19 cellular contexts compared by ENCODE assay signal in the genomic region with DNA sequence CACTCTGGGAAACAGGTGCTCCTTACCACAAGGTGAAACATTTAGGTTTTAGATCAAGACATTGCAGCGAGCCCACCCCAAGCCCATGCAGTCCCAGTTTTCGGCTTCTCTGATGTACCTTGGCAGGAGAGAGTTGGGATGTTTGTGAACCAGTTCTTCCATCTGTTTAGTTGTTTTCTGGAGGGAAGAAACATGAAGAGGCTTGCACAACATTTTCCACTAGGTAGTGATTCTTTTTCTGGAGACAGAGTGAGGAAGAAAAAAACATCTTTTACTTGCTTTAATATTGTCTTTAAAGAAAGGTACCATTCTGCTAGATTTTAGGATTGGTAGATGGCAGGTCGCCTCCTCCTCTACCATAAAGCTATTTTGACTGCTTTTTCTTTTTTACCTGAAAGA. TPM values are rescaled to one million over a fixed set of nuclear protein-coding genes. Genes with fewer than 3 reads are reported as not detected.
A peak's percentile ranks its signal among the peaks of the same experiment; 100 is the strongest.
DNase-seq lines count a peak whose midpoint lies in the region; ATAC-seq, FAIRE-seq and TF ChIP-seq lines count a peak whose summit lies in the region.
"Had no signal": no experiment of that assay in that cellular context is flagged by ENCODE, and none has a peak within 500 bp of the region (broad histone marks: within the 10 kb centered on the region; RNA-seq: fewer than 3 reads in every experiment).

No MANE protein-coding gene starts in this region.

- H3K36me3 ChIP-seq in liver (ENCODE audit: control insufficient read depth in 4 of 4, insufficient read depth in 3 of 4, low read depth in 1 of 4, low read length in 3 of 4): no peaks in the 10 kb centered on the region
- H3K36me3 ChIP-seq in smooth muscle cell (ENCODE audit: low read depth): no peaks in the 10 kb centered on the region
- no peaks in the 10 kb centered on the region for H3K36me3 ChIP-seq in HAP-1 (replicated peaks)
- H3K36me3 ChIP-seq in kidney (ENCODE audit: control insufficient read depth in 1 of 2, insufficient read depth in 2 of 2, low read length in 2 of 2): no peaks in the 10 kb centered on the region
- H3K36me3 ChIP-seq: neutrophil, vagina had no signal

- H3K4me3 Mint-ChIP-seq in activated T-cell treated with anti-CD3 and anti-CD28 coated beads, Interleukin-2, amount 50 U/mL, for 24 hours: peak overlapping the region; percentile 72
- H3K4me3 Mint-ChIP-seq in WTC11: peak overlapping the region; percentile 76

- no peak overlapping the region for H3K27ac Mint-ChIP-seq in activated T-cell treated with anti-CD3 and anti-CD28 coated beads, Interleukin-2, amount 50 U/mL, for 24 hours
- H3K27ac Mint-ChIP-seq in WTC11: no peak overlapping the region
- H3K27ac Mint-ChIP-seq: activated naive CD4-positive, alpha-beta T cell treated with anti-CD3 and anti-CD28 coated beads, Interleukin-2, amount 50 U/mL, for 72 hours had no signal

- H3K4me1 ChIP-seq in liver (ENCODE audit: control insufficient read depth in 4 of 4, insufficient read depth in 4 of 4, low read length in 3 of 4) (peaks cover 6 to 28% (median 26%) of the 10 kb centered on the region in 4 donors), smooth muscle cell (ENCODE audit: low read depth) (peaks cover 13% of the 10 kb centered on the region), HAP-1 (peaks cover 3% of the 10 kb centered on the region; the same call in 1 of the 2 replicates), kidney (ENCODE audit: control insufficient read depth in 1 of 2, insufficient read depth in 1 of 2, low read depth in 1 of 2, low read length in 2 of 2) (peaks cover 3 to 8% of the 10 kb centered on the region in 2 donors)

- H2AFZ ChIP-seq in smooth muscle cell (ENCODE audit: low read depth): no peak overlapping the region

- TF ChIP-seq CTCF in WTC11 (IDR thresholded peaks at IDR 0.05) (no peak), liver (IDR thresholded peaks at IDR 0.05; ENCODE audit: low read depth, low read length, missing input control) (no peak), smooth muscle cell (IDR thresholded peaks at IDR 0.05; ENCODE audit: borderline replicate concordance, insufficient read depth, poor library complexity, severe bottlenecking) (no peak), kidney (IDR thresholded peaks at IDR 0.05; ENCODE audit: borderline replicate concordance, extremely low read depth, insufficient read depth) (no peak)

- no peaks in the 10 kb centered on the region for H3K36me3 Mint-ChIP-seq in activated T-cell treated with anti-CD3 and anti-CD28 coated beads, Interleukin-2, amount 50 U/mL, for 24 hours (ENCODE audit: low read depth)
- peaks cover 10% of the 10 kb centered on the region for H3K36me3 Mint-ChIP-seq in WTC11

- H3K79me2 ChIP-seq in smooth muscle cell (ENCODE audit: low read depth): no peaks in the 10 kb centered on the region

- intact Hi-C loops in kidney (cut with DNase I): no loop called here

- H3K27me3 ChIP-seq in liver (ENCODE audit: control insufficient read depth in 4 of 4, insufficient read depth in 4 of 4, low read length in 3 of 4): peaks cover 0 to 9% (median 4%) of the 10 kb centered on the region in 4 donors
- peaks cover 68% of the 10 kb centered on the region for H3K27me3 ChIP-seq in smooth muscle cell (ENCODE audit: low read depth)
- peaks cover 74% of the 10 kb centered on the region for H3K27me3 ChIP-seq in HAP-1 (ENCODE audit: low read depth)

- H3K4me1 Mint-ChIP-seq in activated T-cell treated with anti-CD3 and anti-CD28 coated beads, Interleukin-2, amount 50 U/mL, for 24 hours (ENCODE audit: low read depth): peaks cover 20% of the 10 kb centered on the region
- peaks cover 26% of the 10 kb centered on the region for H3K4me1 Mint-ChIP-seq in WTC11

- H3F3A ChIP-seq in smooth muscle cell (ENCODE audit: low read depth): no peaks in the 10 kb centered on the region

- in situ Hi-C loops in HAP-1 (cut with MboI; ENCODE audit: low sequenced_read_pairs): loop anchor here (25.0 kb wide), 1 partner anchor 196 kb away; no protein-coding TSS in a partner anchor

- no peak for FAIRE-seq in kidney (lab: Jason Lieb, UNC)

- H3K9ac ChIP-seq in liver (ENCODE audit: low read depth in 1 of 2, low read length in 2 of 2) (no peak overlapping the region), smooth muscle cell (ENCODE audit: low read depth) (no peak overlapping the region), kidney (ENCODE audit: low read length in 2 of 2) (no peak overlapping the region)

- DNase-seq in activated T-cell treated with anti-CD3 and anti-CD28 coated beads, Interleukin-2, amount 50 U/mL, for 24 hours: no peak
- no peak for DNase-seq in activated T-cell treated with anti-CD3 and anti-CD28 coated beads, Interleukin-2, amount 50 U/mL, for 48 hours
- DNase-seq in WTC11 (ENCODE audit: low spot score) (no peak), smooth muscle cell (lab: John Stamatoyannopoulos, UW; ENCODE audit: unreplicated experiment) (no peak), HAP-1 (ENCODE audit: low spot score in 2 of 2) (no peak), DMS 273 treated with DMSO at 0.1 percent for 48 hours (lab: John Stamatoyannopoulos, UW) (no peak), kidney (no peak)
- DNase-seq: activated CD4-positive, alpha-beta T cell treated with anti-CD3 and anti-CD28 coated beads, Interleukin-2, amount 50 U/mL, for 48 hours; DMS79; NCI-H1048; NCI-H524 had no signal

- H3K27ac ChIP-seq in liver (ENCODE audit: low read depth in 1 of 2, low read length in 2 of 2): no peak overlapping the region
- no peak overlapping the region for H3K27ac ChIP-seq in smooth muscle cell (ENCODE audit: low read depth)
- no peak overlapping the region for H3K27ac ChIP-seq in kidney (ENCODE audit: low read depth in 2 of 2, low read length in 2 of 2)
- H3K27ac ChIP-seq: coronary artery, neutrophil, vagina had no signal

- POLR2A ChIA-PET in WTC11 (lab: Charles Lee): interaction anchor here (0.7 kb wide), 1 partner anchor 479 kb away, joined by 3 read pairs; no protein-coding TSS in a partner anchor

- WGBS in liver: 56% methylated on average over 3 of the region's 3 CpGs
- 73% methylated on average over 3 of the region's 3 CpGs for WGBS in smooth muscle cell (ENCODE audit: low lambda C conversion rate)

- no peak for ATAC-seq in WTC11

- H3K4me2 ChIP-seq in smooth muscle cell: no peak overlapping the region

- H3K4me3 ChIP-seq in liver (ENCODE audit: low read depth in 1 of 3, low read length in 3 of 3) (peak overlapping the region in 2 of 3 donors; percentile 53 to 57), smooth muscle cell (peak overlapping the region; percentile 57), HAP-1 (no peak overlapping the region), kidney (ENCODE audit: low read length in 2 of 2) (no peak overlapping the region)

- H4K20me1 ChIP-seq in smooth muscle cell (ENCODE audit: low read depth): no peaks in the 10 kb centered on the region

- H3K9me3 ChIP-seq in liver (ENCODE audit: control insufficient read depth in 4 of 4, low read length in 3 of 4) (peaks cover 2 to 7% (median 2%) of the 10 kb centered on the region in 4 donors), smooth muscle cell (replicated peaks; ENCODE audit: low read depth) (no peaks in the 10 kb centered on the region), HAP-1 (no peaks in the 10 kb centered on the region), kidney (ENCODE audit: control insufficient read depth in 1 of 2, low read length in 2 of 2) (peaks cover 2 to 5% of the 10 kb centered on the region in 2 donors)
- H3K9me3 ChIP-seq: vagina had no signal

- peaks cover 79% of the 10 kb centered on the region for H3K27me3 Mint-ChIP-seq in activated T-cell treated with anti-CD3 and anti-CD28 coated beads, Interleukin-2, amount 50 U/mL, for 24 hours
- peaks cover 75% of the 10 kb centered on the region for H3K27me3 Mint-ChIP-seq in WTC11 (ENCODE audit: low read depth)

- no peak for TF ChIP-seq RAD21 in liver (IDR thresholded peaks at IDR 0.05)

- peaks cover 6% of the 10 kb centered on the region for H3K9me3 Mint-ChIP-seq in activated T-cell treated with anti-CD3 and anti-CD28 coated beads, Interleukin-2, amount 50 U/mL, for 24 hours
- H3K9me3 Mint-ChIP-seq in WTC11: peaks cover 15% of the 10 kb centered on the region

- CTCF ChIA-PET in WTC11 (lab: Charles Lee): no interaction called here

TF ChIP-seq in WTC11, 78 proteins besides CTCF, POLR2A, EP300 and RAD21 (continues in another document):
- TF ChIP-seq MXD4 (CRISPR knock-in tag; IDR thresholded peaks at IDR 0.05; ENCODE audit: borderline replicate concordance) (no peak), CBFB (CRISPR knock-in tag; IDR thresholded peaks at IDR 0.05; ENCODE audit: low read depth) (no peak), JUN (CRISPR knock-in tag; IDR thresholded peaks at IDR 0.05) (no peak), IRF2 (CRISPR knock-in tag; IDR thresholded peaks at IDR 0.05; ENCODE audit: borderline replicate concordance, low read depth) (no peak)
- TF ChIP-seq, protein P1, sequence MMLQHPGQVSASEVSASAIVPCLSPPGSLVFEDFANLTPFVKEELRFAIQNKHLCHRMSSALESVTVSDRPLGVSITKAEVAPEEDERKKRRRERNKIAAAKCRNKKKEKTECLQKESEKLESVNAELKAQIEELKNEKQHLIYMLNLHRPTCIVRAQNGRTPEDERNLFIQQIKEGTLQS (CRISPR knock-in tag; conservative IDR thresholded peaks at IDR 0.05): no peak

TF ChIP-seq in liver, 16 proteins besides CTCF, POLR2A, EP300 and RAD21 (continues in another document):
- TF ChIP-seq RXRA (IDR thresholded peaks at IDR 0.05) (no peak), GABPA (IDR thresholded peaks at IDR 0.05 in 1 of 2, conservative IDR thresholded peaks at IDR 0.05 in 1 of 2) (no peak), JUND (IDR thresholded peaks at IDR 0.05) (no peak)
- TF ChIP-seq, protein P2, sequence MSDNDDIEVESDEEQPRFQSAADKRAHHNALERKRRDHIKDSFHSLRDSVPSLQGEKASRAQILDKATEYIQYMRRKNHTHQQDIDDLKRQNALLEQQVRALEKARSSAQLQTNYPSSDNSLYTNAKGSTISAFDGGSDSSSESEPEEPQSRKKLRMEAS (IDR thresholded peaks at IDR 0.05): no peak

RNA-seq across cellular contexts. Expression of a gene that starts 1.8 kb away (rescaled TPM):
- total RNA-seq in WTC11 (2021) (0.09 to 0.55 TPM (median 0.17 TPM) in 3 replicates), liver (under 1 TPM; 0.67 to 0.98 TPM), smooth muscle cell (0.54 and 0.58 TPM in 2 replicates), kidney (0.19 TPM)
- polyA plus RNA-seq in liver (under 1 TPM; 0.17 to 0.99 TPM), smooth muscle cell (0.20 and 0.30 TPM in 2 replicates), kidney (ENCODE audit: insufficient read depth, low read depth, low replicate concordance) (not detected)
- total RNA-seq: activated naive CD4-positive, alpha-beta T cell treated with anti-CD3 and anti-CD28 coated beads, Interleukin-2, amount 50 U/mL, for 72 hours; HT1080; RPMI7951; T-helper 2 cell treated with Interferon-gamma antibody and Interleukin-4, amounts not matched to agents 100 ng/mL and 5 ng/mL, for 36 hours had no signal

Comparison
In these comparisons a context has a peak if more than half of its experiments do, and no peak if none do; other contexts are left out.
1. H3K4me3 ChIP-seq: peak in liver (2 of 3) and smooth muscle cell (single experiment); none in HAP-1 (single experiment) and kidney (0 of 2).